Comparison of ENCODE assay signal across 11 cellular contexts in genomic region chr10:50992972-50993766, GRCh38.
DNase-seq lines count a peak whose midpoint lies in the region; ATAC-seq and TF ChIP-seq lines count a peak whose summit lies in the region.
"Had no signal": no experiment of that assay in that cellular context is flagged by ENCODE, and none has a peak within 500 bp of the region (broad histone marks: within the 10 kb centered on the region; RNA-seq: fewer than 3 reads in every experiment).

No MANE protein-coding gene starts in this region.

- CTCF ChIA-PET in HEK293T (lab: Yijun Ruan, JAX), result interaction anchor here (0.5 to 0.9 kb wide), 3 partner anchors 11 to 430 kb away, joined by 3 to 4 read pairs (median 4); no protein-coding TSS in a partner anchor

- peaks cover 33% of the 10 kb centered on the region for H3K27me3 ChIP-seq in NT2/D1 (ENCODE audit: insufficient read depth, insufficient read length)

- H3K36me3 ChIP-seq in NT2/D1 (ENCODE audit: insufficient read depth, insufficient read length, low read length), result no peaks in the 10 kb centered on the region
- H3K36me3 ChIP-seq: neutrophil had no signal

- no peaks in the 10 kb centered on the region for H3K9me3 ChIP-seq in NT2/D1 (ENCODE audit: insufficient read depth, low read length)
- H3K9me3 ChIP-seq: neutrophil had no signal

- H3K4me3 Mint-ChIP-seq in nephron, result peak overlapping the region; percentile 80 to 99 (median 85)

- peak overlapping the region; percentile 53 for H3K27ac ChIP-seq in 22Rv1
- H3K27ac ChIP-seq: neutrophil had no signal

- H3K36me3 Mint-ChIP-seq in nephron (ENCODE audit: low read depth), result no peaks in the 10 kb centered on the region

- H3K4me3 ChIP-seq in NT2/D1 (ENCODE audit: insufficient read length, low read depth), result peak overlapping the region; percentile 71
- peak overlapping the region; percentile 85 for H3K4me3 ChIP-seq in fibroblast of the aortic adventitia (ENCODE audit: low read depth, low read length)

- no peaks in the 10 kb centered on the region for H3K4me1 ChIP-seq in NT2/D1 (ENCODE audit: insufficient read depth, insufficient read length)

- no peaks in the 10 kb centered on the region for H3K9me3 Mint-ChIP-seq in nephron

- ATAC-seq in GM18870 (IDR thresholded peaks at IDR 0.05; ENCODE audit: unreplicated experiment), result no peak
- ATAC-seq in GM19023 (IDR thresholded peaks at IDR 0.05; ENCODE audit: unreplicated experiment), result no peak

- H3K27me3 Mint-ChIP-seq in nephron (ENCODE audit: low read depth), result peaks cover 9% of the 10 kb centered on the region

- no peak overlapping the region for H3K9ac ChIP-seq in NT2/D1 (ENCODE audit: insufficient read length, low read depth)

- TF ChIP-seq CTCF in 22Rv1 (IDR thresholded peaks at IDR 0.05) (no peak), fibroblast of the aortic adventitia (IDR thresholded peaks at IDR 0.05; ENCODE audit: insufficient read depth, low read length) (no peak), nephron (IDR thresholded peaks at IDR 0.05; ENCODE audit: unreplicated experiment in 3 of 3) (no peak)

- peak overlapping the region; percentile 82 to 96 (median 89) for H3K27ac Mint-ChIP-seq in nephron

- peaks cover 38% of the 10 kb centered on the region for H3K4me1 Mint-ChIP-seq in nephron

- POLR2A ChIA-PET in HEK293T (lab: Yijun Ruan, JAX), result interaction anchor here (0.9 to 1.6 kb wide), 4 partner anchors 8 to 262 kb away, joined by 3 to 7 read pairs (median 3); no protein-coding TSS in a partner anchor

- no peak for DNase-seq in NT2/D1 (ENCODE audit: low read depth, low spot score)
- peak; percentile 86 for DNase-seq in fibroblast of the aortic adventitia (ENCODE audit: low read depth)
- no peak for DNase-seq in HEK293T (ENCODE audit: extremely low spot score)
- DNase-seq in medulla oblongata (ENCODE audit: extremely low spot score), result no peak
- DNase-seq: caudate nucleus, NCI-H1436 had no signal

TF ChIP-seq in HEK293T, 16 proteins besides CTCF, POLR2A, EP300 and RAD21:
- no peak for TF ChIP-seq LEF1 (IDR thresholded peaks at IDR 0.05; ENCODE audit: borderline replicate concordance)
